18 cellular contexts compared by ENCODE assay signal in the genomic region with DNA sequence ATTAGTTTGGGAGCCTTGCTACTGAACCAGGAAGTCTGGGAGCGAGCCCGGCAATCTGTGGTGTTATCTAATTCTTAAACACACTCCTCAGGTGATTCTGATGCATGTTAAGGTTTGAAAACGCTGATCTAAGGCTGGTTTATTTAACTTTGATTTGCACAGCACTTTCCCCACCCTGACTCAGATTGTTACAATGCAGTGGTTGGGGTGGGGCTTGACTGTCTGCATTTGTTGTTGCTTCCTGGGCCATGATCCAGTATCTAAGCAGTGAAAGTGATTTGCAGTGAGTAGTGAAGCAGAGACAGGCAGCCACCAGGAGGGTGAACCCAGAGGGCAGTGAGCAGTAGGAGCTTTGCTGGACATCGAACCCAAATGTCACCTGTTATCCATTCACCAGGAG.
DNase-seq lines count a peak whose midpoint lies in the region; ATAC-seq and TF ChIP-seq lines count a peak whose summit lies in the region.
"Had no signal": no experiment of that assay in that cellular context is flagged by ENCODE, and none has a peak within 500 bp of the region (broad histone marks: within the 10 kb centered on the region; RNA-seq: fewer than 3 reads in every experiment).

No MANE protein-coding gene starts in this region.

- in situ Hi-C loops in mammary epithelial cell (cut with MboI; ENCODE audit: low sequenced_read_pairs in 2 of 2), result no loop called here

- dilution Hi-C loops in mammary epithelial cell (cut with HindIII; ENCODE audit: low sequenced_read_pairs), result no loop called here

- H3K4ac ChIP-seq in mesenchymal stem cell (ENCODE audit: low read depth in 1 of 2, low read length in 2 of 2), result no peak overlapping the region

- H4K20me1 ChIP-seq in mammary epithelial cell (ENCODE audit: insufficient read depth, low read length), result no peaks in the 10 kb centered on the region

- H2AK5ac ChIP-seq in mesenchymal stem cell (ENCODE audit: low read length, severe bottlenecking), result no peak overlapping the region

- H3K9ac ChIP-seq in mammary epithelial cell (ENCODE audit: insufficient read depth, low read length) (no peak overlapping the region), mesenchymal stem cell (ENCODE audit: low read length) (no peak overlapping the region)
- H3K9ac ChIP-seq: KMS-11 had no signal

- H3K9me3 ChIP-seq in heart left ventricle, result no peaks in the 10 kb centered on the region
- no peaks in the 10 kb centered on the region for H3K9me3 ChIP-seq in right cardiac atrium (ENCODE audit: control insufficient read depth, low read length)
- no peaks in the 10 kb centered on the region for H3K9me3 ChIP-seq in mammary epithelial cell (replicated peaks; ENCODE audit: insufficient read depth, low read length)
- no peaks in the 10 kb centered on the region for H3K9me3 ChIP-seq in mesenchymal stem cell (ENCODE audit: control insufficient read depth, low read length)
- H3K9me3 ChIP-seq: right lobe of liver had no signal

- no peak overlapping the region for H2BK120ac ChIP-seq in mesenchymal stem cell (ENCODE audit: low read depth, low read length)

- no peak overlapping the region for H3K4me3 ChIP-seq in heart left ventricle
- no peak overlapping the region for H3K4me3 ChIP-seq in right cardiac atrium (ENCODE audit: low read length)
- H3K4me3 ChIP-seq in mammary epithelial cell (replicated peaks in 1 of 3; ENCODE audit: insufficient read depth in 1 of 3, low read depth in 2 of 3, low read length in 3 of 3), result no peak overlapping the region
- no peak overlapping the region for H3K4me3 ChIP-seq in mesenchymal stem cell (ENCODE audit: insufficient read depth in 1 of 2, low read depth in 1 of 2, low read length in 2 of 2)
- H3K4me3 ChIP-seq: right lobe of liver had no signal

- intact Hi-C loops in heart left ventricle (cut with DNase I) (no loop called here), right cardiac atrium (cut with DNase I) (no loop called here), mammary epithelial cell (cut with micrococcal nuclease) (no loop called here)

- peak in 3 of 4 donors; percentile 22 to 68 (median 60) for ATAC-seq in heart left ventricle
- no peak for ATAC-seq in right cardiac atrium
- no peak for ATAC-seq in GM21447 (IDR thresholded peaks at IDR 0.05; ENCODE audit: unreplicated experiment)
- ATAC-seq: Panc1 had no signal

- TF ChIP-seq CTCF in heart left ventricle (IDR thresholded peaks at IDR 0.05) (no peak), mammary epithelial cell (conservative IDR thresholded peaks at IDR 0.05 in 1 of 2, IDR thresholded peaks at IDR 0.05 in 1 of 2; ENCODE audit: extremely low read depth in 1 of 2, insufficient read depth in 1 of 2, low read depth in 1 of 2, low read length in 2 of 2) (no peak)

- H3K27me3 ChIP-seq in heart left ventricle (no peaks in the 10 kb centered on the region), right cardiac atrium (ENCODE audit: control insufficient read depth, insufficient read depth) (no peaks in the 10 kb centered on the region), mammary epithelial cell (ENCODE audit: insufficient read depth, low read length) (no peaks in the 10 kb centered on the region), mesenchymal stem cell (ENCODE audit: control insufficient read depth in 1 of 2, insufficient read depth in 1 of 2, low read length in 2 of 2) (no peaks in the 10 kb centered on the region)
- H3K27me3 ChIP-seq: right lobe of liver had no signal

- no peak overlapping the region for H4K8ac ChIP-seq in mesenchymal stem cell (ENCODE audit: low read length)

- no peak overlapping the region for H3K4me2 ChIP-seq in mammary epithelial cell (ENCODE audit: insufficient read depth, low read depth, low read length)
- no peak overlapping the region for H3K4me2 ChIP-seq in mesenchymal stem cell (ENCODE audit: low read length, poor library complexity, severe bottlenecking)
- H3K4me2 ChIP-seq: KMS-11 had no signal

- no peaks in the 10 kb centered on the region for H3K79me1 ChIP-seq in mesenchymal stem cell (replicated peaks; ENCODE audit: low read length, poor library complexity, severe bottlenecking)

- no peak overlapping the region for H2AFZ ChIP-seq in mammary epithelial cell (ENCODE audit: low read depth, low read length)
- H2AFZ ChIP-seq in mesenchymal stem cell (ENCODE audit: low read depth, low read length), result no peak overlapping the region

- no peak for TF ChIP-seq POLR2A in heart left ventricle (IDR thresholded peaks at IDR 0.05)

- peaks cover 0 to 16% (median 0%) of the 10 kb centered on the region in 12 donors for H3K4me1 ChIP-seq in heart left ventricle
- H3K4me1 ChIP-seq in right cardiac atrium (ENCODE audit: control insufficient read depth, insufficient read depth, low read length), result no peaks in the 10 kb centered on the region
- no peaks in the 10 kb centered on the region for H3K4me1 ChIP-seq in mammary epithelial cell (ENCODE audit: insufficient read depth, low read length)
- peaks cover 3% of the 10 kb centered on the region for H3K4me1 ChIP-seq in mesenchymal stem cell (ENCODE audit: control insufficient read depth, insufficient read depth, low read depth, low read length)
- H3K4me1 ChIP-seq: right lobe of liver had no signal

- 61 to 74% (median 64%) methylated on average over 4 of the region's 4 CpGs for WGBS in heart left ventricle, 4 donors
- 81% methylated on average over 4 of the region's 4 CpGs for WGBS in right cardiac atrium
- 71% methylated on average over 4 of the region's 4 CpGs for WGBS in mammary epithelial cell (ENCODE audit: low coverage, missing lambda C conversion rate)
- 85% methylated on average over 4 of the region's 4 CpGs for WGBS in mesenchymal stem cell

- H4K91ac ChIP-seq in mesenchymal stem cell (ENCODE audit: low read length), result no peak overlapping the region

- H3K36me3 ChIP-seq in heart left ventricle, result no peaks in the 10 kb centered on the region
- no peaks in the 10 kb centered on the region for H3K36me3 ChIP-seq in mammary epithelial cell (ENCODE audit: insufficient read depth, low read length)
- H3K36me3 ChIP-seq in mesenchymal stem cell (ENCODE audit: control insufficient read depth in 1 of 2, insufficient read depth in 2 of 2, low read depth in 1 of 2, low read length in 2 of 2), result no peaks in the 10 kb centered on the region
- H3K36me3 ChIP-seq: right lobe of liver had no signal

- H2BK15ac ChIP-seq in mesenchymal stem cell (ENCODE audit: low read depth, poor library complexity, severe bottlenecking), result no peak overlapping the region

- CTCF ChIA-PET in mammary epithelial cell (lab: Charles Lee; ENCODE audit: low non-redundant PET), result no interaction called here

- no peak overlapping the region for H3K23ac ChIP-seq in mesenchymal stem cell (ENCODE audit: low read length in 2 of 2)

- no peak overlapping the region for H3K18ac ChIP-seq in mesenchymal stem cell (ENCODE audit: low read depth in 1 of 2, low read length in 2 of 2)

- H2BK12ac ChIP-seq in mesenchymal stem cell (ENCODE audit: low read length in 2 of 2), result no peak overlapping the region

- H3K27ac ChIP-seq in heart left ventricle (peak overlapping the region in 5 of 12 donors; percentile 1 to 79 (median 64)), right cardiac atrium (ENCODE audit: low read length) (no peak overlapping the region), mammary epithelial cell (ENCODE audit: insufficient read depth, low read depth, low read length) (no peak overlapping the region), mesenchymal stem cell (ENCODE audit: low read length, poor library complexity, severe bottlenecking) (no peak overlapping the region)
- H3K27ac ChIP-seq: KMS-11, right lobe of liver had no signal

- peak in 1 of 5 donors; percentile 31 for DNase-seq in heart left ventricle
- DNase-seq in right cardiac atrium, result no peak
- peak; percentile 43 for DNase-seq in mammary epithelial cell
- DNase-seq in kidney tubule cell (ENCODE audit: low spot score), result peak; percentile 95
- peak; percentile 47 for DNase-seq in ureter (ENCODE audit: low spot score)
- no peak for DNase-seq in NCI-H345 (lab: John Stamatoyannopoulos, UW)
- DNase-seq in mesenchymal stem cell, result no peak
- DNase-seq: activated T-cell treated with anti-CD3 and anti-CD28 coated beads, Interleukin-2, amount 50 U/mL, for 1 hour; cortex of kidney; GF-D8; naive B cell; NCI-H1436 treated with DMSO at 0.1 percent for 48 hours; NCI-H524; right lobe of liver; stimulated activated CD4-positive, alpha-beta T cell treated with anti-CD3 and anti-CD28 coated beads, Interleukin-4, amount 100 ng/mL, for 4 hours had no signal

- H3K14ac ChIP-seq in mesenchymal stem cell (ENCODE audit: low read length in 2 of 2), result no peak overlapping the region

- no TSS peak for BruUV-seq in mammary epithelial cell (replicated peaks; lab: Mats Ljungman, UMichigan)

- H3K79me2 ChIP-seq in mammary epithelial cell (ENCODE audit: insufficient read depth, low read length), result no peaks in the 10 kb centered on the region

- no peak overlapping the region for H2BK5ac ChIP-seq in mesenchymal stem cell (ENCODE audit: low read depth, low read length, poor library complexity, severe bottlenecking)

Comparison
In these comparisons a context has a peak if more than half of its experiments do, and no peak if none do; other contexts are left out.
1. ATAC-seq: peak in heart left ventricle (3 of 4); none in right cardiac atrium (0 of 2) and GM21447 (single experiment).
2. DNase-seq: peak in mammary epithelial cell (single experiment), kidney tubule cell (single experiment) and ureter (single experiment); none in right cardiac atrium (0 of 3), NCI-H345 (single experiment) and mesenchymal stem cell (single experiment).